Comparison of ENCODE assay signal across 8 cellular contexts in genomic region chrX:13254076-13254785, GRCh38.
DNase-seq lines count a peak whose midpoint lies in the region; ATAC-seq and TF ChIP-seq lines count a peak whose summit lies in the region.

No MANE protein-coding gene starts in this region.

- ATAC-seq in HG03175 (IDR thresholded peaks at IDR 0.05; ENCODE audit: unreplicated experiment) (peak; percentile 62), left lung (peak; percentile 75), GM19397 (IDR thresholded peaks at IDR 0.05; ENCODE audit: unreplicated experiment) (no peak)

- H3K27me3 ChIP-seq in ACC112 (ENCODE audit: insufficient read depth, low read length) = no peaks in the 10 kb centered on the region
- H3K27me3 ChIP-seq in left lung = no peaks in the 10 kb centered on the region

- no peaks in the 10 kb centered on the region for H3K79me2 ChIP-seq in ACC112 (ENCODE audit: control insufficient read depth, insufficient read depth, low read length, unreplicated experiment)

- H3K4me1 ChIP-seq in ACC112 (ENCODE audit: control insufficient read depth, insufficient read depth, low read length, unreplicated experiment) (peaks cover 18% of the 10 kb centered on the region), left lung (no peaks in the 10 kb centered on the region)

- H3K4me3 ChIP-seq in ACC112 (ENCODE audit: low read depth, low read length) (no peak overlapping the region), left lung (no peak overlapping the region)

- H2AFZ ChIP-seq in ACC112 (ENCODE audit: low read length, unreplicated experiment) = peak overlapping the region; percentile 22

- no peaks in the 10 kb centered on the region for H3K9me3 ChIP-seq in left lung

- TF ChIP-seq CTCF in GM13977 (IDR thresholded peaks at IDR 0.05; ENCODE audit: extremely low read depth, insufficient read depth, missing control alignments) = peak; percentile 62
- no peak for TF ChIP-seq CTCF in left lung (IDR thresholded peaks at IDR 0.05)

- DNase-seq in GM13977 (ENCODE audit: low spot score) (peak; percentile 21), SKM-1 (lab: John Stamatoyannopoulos, UW; ENCODE audit: unreplicated experiment) (peak; percentile 10), left lung (peak; percentile 34 to 54), D341Med (ENCODE audit: low spot score) (no peak), NCI-H345 (lab: John Stamatoyannopoulos, UW) (no peak)

- in situ Hi-C loops in GM13977 (cut with MboI; ENCODE audit: low pct_unique_long_range_greater_than_20kb, low sequenced_read_pairs, unreplicated experiment) = loop anchor here (10.0 to 25.0 kb wide), 4 partner anchors 159 to 458 kb away; no protein-coding TSS in a partner anchor

- H3K27ac ChIP-seq in ACC112 (ENCODE audit: low read depth, low read length) (0 out of 2 replicates have a peak overlapping the region, but pooled peaks have one; percentile 32), left lung (peak overlapping the region in 1 of 2 donors; percentile 13)

- H3K36me3 ChIP-seq in ACC112 (ENCODE audit: insufficient read depth, low read length) = no peaks in the 10 kb centered on the region
- H3K36me3 ChIP-seq in left lung = no peaks in the 10 kb centered on the region

- intact Hi-C loops in left lung (cut with DNase I) = no loop called here

Comparison
In these comparisons a context has a peak if more than half of its experiments do, and no peak if none do; other contexts are left out.
1. DNase-seq: peak in GM13977 (single experiment), SKM-1 (single experiment) and left lung (2 of 2); none in D341Med (single experiment) and NCI-H345 (single experiment).